Comparison of ENCODE assay signal across 9 cellular contexts in genomic region chr2:152627010-152627957, GRCh38.
DNase-seq lines count a peak whose midpoint lies in the region; ATAC-seq and TF ChIP-seq lines count a peak whose summit lies in the region.
"Had no signal": no experiment of that assay in that cellular context is flagged by ENCODE, and none has a peak within 500 bp of the region (broad histone marks: within the 10 kb centered on the region; RNA-seq: fewer than 3 reads in every experiment).

No MANE protein-coding gene starts in this region.

- TF ChIP-seq CTCF in LNCAP (IDR thresholded peaks at IDR 0.05): peak; percentile 50
- peak; percentile 75 for TF ChIP-seq CTCF in choroid plexus epithelial cell (conservative IDR thresholded peaks at IDR 0.05; ENCODE audit: low read depth, low read length)

- no peak overlapping the region for H3K27ac ChIP-seq in mesendoderm (ENCODE audit: low read depth, low read length)
- H3K27ac ChIP-seq in caudate nucleus (ENCODE audit: low read depth, low read length): no peak overlapping the region
- H3K27ac ChIP-seq: BLaER1 had no signal

- H3K27me3 ChIP-seq in mesendoderm (ENCODE audit: insufficient read depth, low read length, poor library complexity): no peaks in the 10 kb centered on the region
- H3K27me3 ChIP-seq: BLaER1 had no signal

- no peaks in the 10 kb centered on the region for H3K79me2 ChIP-seq in mesendoderm (ENCODE audit: control insufficient read depth, insufficient read depth, low read length)

- no peak overlapping the region for H4K5ac ChIP-seq in mesendoderm (ENCODE audit: low read length)

- H2BK15ac ChIP-seq in mesendoderm (replicated peaks; ENCODE audit: low read depth): no peak overlapping the region

- H3K36me3 ChIP-seq in mesendoderm (ENCODE audit: control insufficient read depth, insufficient read depth, low read length): peaks cover 6% of the 10 kb centered on the region

- no peak overlapping the region for H2BK120ac ChIP-seq in mesendoderm (ENCODE audit: low read depth, low read length)

- H3K18ac ChIP-seq in mesendoderm (ENCODE audit: low read length): no peak overlapping the region

- H4K8ac ChIP-seq in mesendoderm (ENCODE audit: low read depth, low read length): no peak overlapping the region

- no peak overlapping the region for H3K4me2 ChIP-seq in mesendoderm (ENCODE audit: low read length)
- H3K4me2 ChIP-seq: BLaER1 had no signal

- no peak overlapping the region for H3K23ac ChIP-seq in mesendoderm (ENCODE audit: low read length)

- DNase-seq in DMS 273 (lab: John Stamatoyannopoulos, UW; ENCODE audit: unreplicated experiment) (peak; percentile 44), DMS 273 treated with DMSO at 0.1 percent for 48 hours (lab: John Stamatoyannopoulos, UW) (no peak), choroid plexus epithelial cell (ENCODE audit: low read depth) (peak; percentile 75), mesendoderm (peak; percentile 30), SHP77 treated with DMSO at 0.1 percent for 48 hours (lab: John Stamatoyannopoulos, UW) (no peak), caudate nucleus (lab: John Stamatoyannopoulos, UW) (no peak)

- no peak overlapping the region for H2AK5ac ChIP-seq in mesendoderm (ENCODE audit: low read length)

- no peak overlapping the region for H2BK5ac ChIP-seq in mesendoderm (ENCODE audit: low read length)

- no peaks in the 10 kb centered on the region for H3K79me1 ChIP-seq in mesendoderm (ENCODE audit: low read length)

- no peak overlapping the region for H3K4me3 ChIP-seq in choroid plexus epithelial cell (ENCODE audit: low read depth, low read length)
- H3K4me3 ChIP-seq in mesendoderm (ENCODE audit: low read length): no peak overlapping the region
- H3K4me3 ChIP-seq: BLaER1 had no signal

- no CpG with 5 or more reads among the region's 4 CpGs for WGBS in mesendoderm (ENCODE audit: extremely low coverage, insufficient coverage, low lambda C conversion rate)

- no peaks in the 10 kb centered on the region for H3K4me1 ChIP-seq in mesendoderm (ENCODE audit: control insufficient read depth, low read depth, low read length)

- ATAC-seq in GM19023 (IDR thresholded peaks at IDR 0.05; ENCODE audit: unreplicated experiment): no peak

- H3K9ac ChIP-seq in mesendoderm (ENCODE audit: low read length): no peak overlapping the region
- H3K9ac ChIP-seq: BLaER1 had no signal

- no peak overlapping the region for H3K56ac ChIP-seq in mesendoderm (ENCODE audit: low read length)

- no peak overlapping the region for H3K4ac ChIP-seq in mesendoderm (ENCODE audit: low read depth, low read length)

Comparison
In these comparisons a context has a peak if more than half of its experiments do, and no peak if none do; other contexts are left out.
1. DNase-seq: peak in DMS 273 (single experiment), choroid plexus epithelial cell (single experiment) and mesendoderm (single experiment); none in DMS 273 treated with DMSO at 0.1 percent for 48 hours (single experiment), SHP77 treated with DMSO at 0.1 percent for 48 hours (single experiment) and caudate nucleus (0 of 61).